ENCODE assay signal across 1 cellular context in genomic region chr22:37629928-37630327, GRCh38.
TF ChIP-seq lines count a peak whose summit lies in the region.

No MANE protein-coding gene starts in this region.

TF ChIP-seq in GM12878, 131 proteins besides CTCF, POLR2A, EP300 and RAD21:
- TF ChIP-seq GATAD2B (conservative IDR thresholded peaks at IDR 0.05; ENCODE audit: low read depth) (no peak), STAT1 (conservative IDR thresholded peaks at IDR 0.05) (no peak), IRF4 (IDR thresholded peaks at IDR 0.05; ENCODE audit: low read depth, low read length) (no peak), MLLT1 (IDR thresholded peaks at IDR 0.05) (no peak), POU2F2 (IDR thresholded peaks at IDR 0.05; ENCODE audit: borderline replicate concordance, low read depth, low read length) (no peak), RFX5 (IDR thresholded peaks at IDR 0.05; ENCODE audit: low read depth, low read length) (no peak), FOS (IDR thresholded peaks at IDR 0.05; ENCODE audit: borderline replicate concordance, extremely low read depth, insufficient read length) (no peak), HDAC2 (IDR thresholded peaks at IDR 0.05) (no peak), PRDM15 (CRISPR knock-in tag; IDR thresholded peaks at IDR 0.05) (no peak), ATF2 (IDR thresholded peaks at IDR 0.05; ENCODE audit: low read length) (no peak), SMC3 (IDR thresholded peaks at IDR 0.05; ENCODE audit: borderline replicate concordance, low read length) (no peak)
